ENCODE assay signal across 18 cellular contexts in genomic region chr16:66472961-66473610, GRCh38. TPM values are rescaled to one million over a fixed set of nuclear protein-coding genes. Genes with fewer than 3 reads are reported as not detected.
DNase-seq lines count a peak whose midpoint lies in the region; ATAC-seq and TF ChIP-seq lines count a peak whose summit lies in the region.
"Had no signal": no experiment of that assay in that cellular context is flagged by ENCODE, and none has a peak within 500 bp of the region (broad histone marks: within the 10 kb centered on the region; RNA-seq: fewer than 3 reads in every experiment).

No MANE protein-coding gene starts in this region.

- DNase-seq in activated CD8-positive, alpha-beta memory T cell treated with anti-CD3 and anti-CD28 coated beads, Interleukin-2, amount 50 U/mL, for 48 hours: peak; percentile 40
- DNase-seq in activated CD8-positive, alpha-beta memory T cell treated with anti-CD3 and anti-CD28 coated beads, Interleukin-2, amount 10 ng/mL, durations not matched to agents 7 days and 5 days: no peak
- DNase-seq in Peyer's patch: peak in 2 of 3 donors; percentile 12 to 41
- DNase-seq in coronary artery (ENCODE audit: low spot score): peak; percentile 36
- peak; percentile 58 for DNase-seq in sigmoid colon
- DNase-seq in immature natural killer cell: no peak
- DNase-seq in stimulated activated naive CD8-positive, alpha-beta T cell treated with anti-CD3 and anti-CD28 coated beads, Interleukin-15, amount 100 ng/mL, for 72 hours: no peak
- DNase-seq in brain microvascular endothelial cell: no peak
- DNase-seq: C1 segment of cervical spinal cord, NCI-H1048, NCI-H2107, NCI-H774, SK-N-SH had no signal

- H3K36me3 ChIP-seq in Peyer's patch (no peaks in the 10 kb centered on the region), sigmoid colon (no peaks in the 10 kb centered on the region), brain microvascular endothelial cell (replicated peaks) (no peaks in the 10 kb centered on the region)

- H3K4me3 Mint-ChIP-seq in activated CD8-positive, alpha-beta memory T cell treated with anti-CD3 and anti-CD28 coated beads, Interleukin-2, amount 10 ng/mL, durations not matched to agents 7 days and 5 days: no peak overlapping the region
- H3K4me3 Mint-ChIP-seq in immature natural killer cell: no peak overlapping the region
- H3K4me3 Mint-ChIP-seq in stimulated activated naive CD8-positive, alpha-beta T cell treated with anti-CD3 and anti-CD28 coated beads, Interleukin-15, amount 100 ng/mL, for 72 hours: no peak overlapping the region

- no peak for TF ChIP-seq EP300 in sigmoid colon (IDR thresholded peaks at IDR 0.05)

- peaks cover 4% of the 10 kb centered on the region for H3K27me3 Mint-ChIP-seq in activated CD8-positive, alpha-beta memory T cell treated with anti-CD3 and anti-CD28 coated beads, Interleukin-2, amount 10 ng/mL, durations not matched to agents 7 days and 5 days
- peaks cover 0 to 4% (median 2%) of the 10 kb centered on the region in 3 donors for H3K27me3 Mint-ChIP-seq in immature natural killer cell (ENCODE audit: low read depth in 3 of 3)
- H3K27me3 Mint-ChIP-seq in stimulated activated naive CD8-positive, alpha-beta T cell treated with anti-CD3 and anti-CD28 coated beads, Interleukin-15, amount 100 ng/mL, for 72 hours: no peaks in the 10 kb centered on the region

- no peak overlapping the region for H3K27ac ChIP-seq in Peyer's patch
- no peak overlapping the region for H3K27ac ChIP-seq in coronary artery
- H3K27ac ChIP-seq in sigmoid colon: no peak overlapping the region
- no peak overlapping the region for H3K27ac ChIP-seq in brain microvascular endothelial cell
- H3K27ac ChIP-seq: A549, KMS-11, PC-9 had no signal

- in situ Hi-C loops in brain microvascular endothelial cell (cut with HindIII; ENCODE audit: low pct_ligation_motif_present, low sequenced_read_pairs): no loop called here

- intact Hi-C loops in sigmoid colon (cut with DNase I): no loop called here

- H3K36me3 Mint-ChIP-seq in activated CD8-positive, alpha-beta memory T cell treated with anti-CD3 and anti-CD28 coated beads, Interleukin-2, amount 10 ng/mL, durations not matched to agents 7 days and 5 days: no peaks in the 10 kb centered on the region
- peaks cover 0 to 5% (median 0%) of the 10 kb centered on the region in 3 donors for H3K36me3 Mint-ChIP-seq in immature natural killer cell

- no peaks in the 10 kb centered on the region for H3K9me3 Mint-ChIP-seq in activated CD8-positive, alpha-beta memory T cell treated with anti-CD3 and anti-CD28 coated beads, Interleukin-2, amount 10 ng/mL, durations not matched to agents 7 days and 5 days (ENCODE audit: low read depth)
- peaks cover 0 to 3% (median 0%) of the 10 kb centered on the region in 6 donors for H3K9me3 Mint-ChIP-seq in immature natural killer cell
- H3K9me3 Mint-ChIP-seq in stimulated activated naive CD8-positive, alpha-beta T cell treated with anti-CD3 and anti-CD28 coated beads, Interleukin-15, amount 100 ng/mL, for 72 hours: no peaks in the 10 kb centered on the region

- ATAC-seq in activated CD8-positive, alpha-beta memory T cell treated with anti-CD3 and anti-CD28 coated beads, Interleukin-2, amount 10 ng/mL, durations not matched to agents 7 days and 5 days: no peak
- no peak for ATAC-seq in stimulated activated naive CD8-positive, alpha-beta T cell treated with anti-CD3 and anti-CD28 coated beads, Interleukin-15, amount 100 ng/mL, for 72 hours
- ATAC-seq: A549, HepG2 had no signal

- H3K4me1 Mint-ChIP-seq in activated CD8-positive, alpha-beta memory T cell treated with anti-CD3 and anti-CD28 coated beads, Interleukin-2, amount 10 ng/mL, durations not matched to agents 7 days and 5 days: peaks cover 25% of the 10 kb centered on the region
- H3K4me1 Mint-ChIP-seq in immature natural killer cell: peaks cover 15 to 21% of the 10 kb centered on the region in 2 donors
- H3K4me1 Mint-ChIP-seq in stimulated activated naive CD8-positive, alpha-beta T cell treated with anti-CD3 and anti-CD28 coated beads, Interleukin-15, amount 100 ng/mL, for 72 hours: peaks cover 22% of the 10 kb centered on the region

- no peak overlapping the region for H3K27ac Mint-ChIP-seq in activated CD8-positive, alpha-beta memory T cell treated with anti-CD3 and anti-CD28 coated beads, Interleukin-2, amount 10 ng/mL, durations not matched to agents 7 days and 5 days
- H3K27ac Mint-ChIP-seq in immature natural killer cell: no peak overlapping the region
- H3K27ac Mint-ChIP-seq in stimulated activated naive CD8-positive, alpha-beta T cell treated with anti-CD3 and anti-CD28 coated beads, Interleukin-15, amount 100 ng/mL, for 72 hours: no peak overlapping the region

- H3K27me3 ChIP-seq in Peyer's patch (no peaks in the 10 kb centered on the region), sigmoid colon (peaks cover 0 to 29% (median 0%) of the 10 kb centered on the region in 3 donors), brain microvascular endothelial cell (replicated peaks) (peaks cover 7% of the 10 kb centered on the region)

- no peak overlapping the region for H3K4me3 ChIP-seq in Peyer's patch
- H3K4me3 ChIP-seq in coronary artery: no peak overlapping the region
- H3K4me3 ChIP-seq in sigmoid colon: no peak overlapping the region
- H3K4me3 ChIP-seq in brain microvascular endothelial cell (ENCODE audit: low read depth, low read length): no peak overlapping the region
- H3K4me3 ChIP-seq: A549, PC-9 had no signal

- CTCF ChIA-PET in activated CD8-positive, alpha-beta memory T cell treated with anti-CD3 and anti-CD28 coated beads, Interleukin-2, amount 10 ng/mL, durations not matched to agents 7 days and 5 days (lab: Charles Lee): interaction anchor here (0.7 to 13.9 kb wide), 5 partner anchors 12 to 178 kb away, joined by 3 to 209 read pairs (median 6); no protein-coding TSS in a partner anchor

- TF ChIP-seq POLR2A in Peyer's patch (IDR thresholded peaks at IDR 0.05) (no peak), sigmoid colon (IDR thresholded peaks at IDR 0.05) (no peak)

- 87 to 90% methylated on average over 15 of the region's 15 CpGs for WGBS in sigmoid colon, 2 donors

- no peaks in the 10 kb centered on the region for H3K9me3 ChIP-seq in Peyer's patch
- no peaks in the 10 kb centered on the region for H3K9me3 ChIP-seq in sigmoid colon
- H3K9me3 ChIP-seq: A549, SK-N-SH had no signal

- no peaks in the 10 kb centered on the region for H3K4me1 ChIP-seq in Peyer's patch
- no peaks in the 10 kb centered on the region for H3K4me1 ChIP-seq in sigmoid colon

- no peak for TF ChIP-seq CTCF in Peyer's patch (IDR thresholded peaks at IDR 0.05)
- no peak for TF ChIP-seq CTCF in coronary artery (IDR thresholded peaks at IDR 0.05)
- TF ChIP-seq CTCF in sigmoid colon (IDR thresholded peaks at IDR 0.05): no peak
- TF ChIP-seq CTCF in brain microvascular endothelial cell (IDR thresholded peaks at IDR 0.05; ENCODE audit: low read depth, low read length, missing control alignments): no peak

RNA-seq across cellular contexts. Expression of gene BEAN1, which starts 46.0 kb away (rescaled TPM):
- total RNA-seq in activated CD8-positive, alpha-beta memory T cell treated with anti-CD3 and anti-CD28 coated beads, Interleukin-2, amount 10 ng/mL, durations not matched to agents 7 days and 5 days: not detected
- total RNA-seq in Peyer's patch (not detected), sigmoid colon (under 1 TPM in 1 of 4 donors, not detected in 3; 0.41 TPM)
- polyA plus RNA-seq in sigmoid colon (under 1 TPM in 1 of 3 donors, not detected in 2; 0.35 TPM), immature natural killer cell (under 1 TPM in 1 of 3 donors, not detected in 2; 0.32 TPM)
- total RNA-seq: Daoy had no signal

Comparison
In these comparisons a context has a peak if more than half of its experiments do, and no peak if none do; other contexts are left out.
1. DNase-seq: peak in activated CD8-positive, alpha-beta memory T cell treated with anti-CD3 and anti-CD28 coated beads, Interleukin-2, amount 50 U/mL, for 48 hours (single experiment), Peyer's patch (2 of 3), coronary artery (single experiment) and sigmoid colon (single experiment); none in activated CD8-positive, alpha-beta memory T cell treated with anti-CD3 and anti-CD28 coated beads, Interleukin-2, amount 10 ng/mL, durations not matched to agents 7 days and 5 days (single experiment), immature natural killer cell (0 of 3), stimulated activated naive CD8-positive, alpha-beta T cell treated with anti-CD3 and anti-CD28 coated beads, Interleukin-15, amount 100 ng/mL, for 72 hours (0 of 2) and brain microvascular endothelial cell (single experiment).